In genomic region chr19:35853038-35853756, GRCh38 we compare ENCODE assay signal across 1 cellular context.
TF ChIP-seq lines count a peak whose summit lies in the region.

No MANE protein-coding gene starts in this region.

TF ChIP-seq in K562, 482 proteins besides CTCF, POLR2A, EP300 and RAD21:
- no peak for TF ChIP-seq PHB (CRISPR knock-in tag; IDR thresholded peaks at IDR 0.05)
- peak; percentile 84 for TF ChIP-seq EGR1 (conservative IDR thresholded peaks at IDR 0.05)
- TF ChIP-seq, protein P1, sequence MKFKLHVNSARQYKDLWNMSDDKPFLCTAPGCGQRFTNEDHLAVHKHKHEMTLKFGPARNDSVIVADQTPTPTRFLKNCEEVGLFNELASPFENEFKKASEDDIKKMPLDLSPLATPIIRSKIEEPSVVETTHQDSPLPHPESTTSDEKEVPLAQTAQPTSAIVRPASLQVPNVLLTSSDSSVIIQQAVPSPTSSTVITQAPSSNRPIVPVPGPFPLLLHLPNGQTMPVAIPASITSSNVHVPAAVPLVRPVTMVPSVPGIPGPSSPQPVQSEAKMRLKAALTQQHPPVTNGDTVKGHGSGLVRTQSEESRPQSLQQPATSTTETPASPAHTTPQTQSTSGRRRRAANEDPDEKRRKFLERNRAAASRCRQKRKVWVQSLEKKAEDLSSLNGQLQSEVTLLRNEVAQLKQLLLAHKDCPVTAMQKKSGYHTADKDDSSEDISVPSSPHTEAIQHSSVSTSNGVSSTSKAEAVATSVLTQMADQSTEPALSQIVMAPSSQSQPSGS (CRISPR knock-in tag; IDR thresholded peaks at IDR 0.05): no peak
- TF ChIP-seq HMG20A (CRISPR knock-in tag; conservative IDR thresholded peaks at IDR 0.05): no peak
- no peak for TF ChIP-seq FOXP4 (CRISPR knock-in tag; IDR thresholded peaks at IDR 0.05; ENCODE audit: borderline replicate concordance)
- no peak for TF ChIP-seq ARID3A (IDR thresholded peaks at IDR 0.05; ENCODE audit: borderline replicate concordance, low read depth, low read length)
- TF ChIP-seq BCOR (IDR thresholded peaks at IDR 0.05): 0 out of 2 replicates have a peak, but pooled peaks have one; percentile 16
- no peak for TF ChIP-seq TRIM24 (IDR thresholded peaks at IDR 0.05)
- no peak for TF ChIP-seq GABPA (tag; conservative IDR thresholded peaks at IDR 0.05; ENCODE audit: low read depth)
- TF ChIP-seq TEAD4 (IDR thresholded peaks at IDR 0.05; ENCODE audit: low read length): no peak
- no peak for TF ChIP-seq TEAD4 (CRISPR knock-in tag; IDR thresholded peaks at IDR 0.05; ENCODE audit: borderline replicate concordance)
- no peak for TF ChIP-seq MXD1 (CRISPR knock-in tag; IDR thresholded peaks at IDR 0.05; ENCODE audit: borderline replicate concordance, poor library complexity, severe bottlenecking)
